10 cellular contexts compared by ENCODE assay signal in the genomic region with DNA sequence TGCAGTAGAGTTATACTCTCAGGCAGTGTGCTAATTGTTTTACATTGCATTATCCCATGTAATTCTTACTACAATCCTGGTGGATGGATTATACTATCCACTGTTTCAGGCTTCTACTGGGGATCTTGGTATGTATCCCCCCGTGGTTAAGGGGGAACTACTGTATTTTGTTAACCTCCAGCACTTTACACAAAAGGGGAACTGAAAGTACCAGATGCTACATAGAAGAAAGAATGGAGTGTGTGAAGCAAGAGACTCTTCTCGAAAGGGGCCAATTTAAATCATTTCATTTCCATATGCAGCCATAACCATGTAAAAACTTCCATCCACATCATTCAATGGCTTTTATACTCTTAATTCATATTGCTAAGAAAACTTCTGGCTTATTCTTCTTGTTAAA.
DNase-seq lines count a peak whose midpoint lies in the region; ATAC-seq and TF ChIP-seq lines count a peak whose summit lies in the region.
"Had no signal": no experiment of that assay in that cellular context is flagged by ENCODE, and none has a peak within 500 bp of the region (broad histone marks: within the 10 kb centered on the region; RNA-seq: fewer than 3 reads in every experiment).

No MANE protein-coding gene starts in this region.

- no peaks in the 10 kb centered on the region for H3K27me3 ChIP-seq in colonic mucosa
- H3K27me3 ChIP-seq: testis had no signal

- no peaks in the 10 kb centered on the region for H3K4me1 ChIP-seq in colonic mucosa
- H3K4me1 ChIP-seq: testis had no signal

- no peak overlapping the region for H3K4me3 ChIP-seq in GM12865 (ENCODE audit: low read depth, low read length)
- no peak overlapping the region for H3K4me3 ChIP-seq in foreskin fibroblast (ENCODE audit: low read depth in 1 of 2, low read length in 2 of 2)
- H3K4me3 ChIP-seq in colonic mucosa, result no peak overlapping the region
- H3K4me3 ChIP-seq: testis had no signal

- no peaks in the 10 kb centered on the region for H3K9me3 ChIP-seq in colonic mucosa
- H3K9me3 ChIP-seq: testis had no signal

- H3K27ac ChIP-seq in colonic mucosa, result no peak overlapping the region
- H3K27ac ChIP-seq: testis had no signal

- no peaks in the 10 kb centered on the region for H3K36me3 ChIP-seq in colonic mucosa

- intact Hi-C loops in colonic mucosa (cut with DNase I), result no loop called here

- peak; percentile 98 for ATAC-seq in GM21367 (IDR thresholded peaks at IDR 0.05; ENCODE audit: unreplicated experiment)
- ATAC-seq in HG03159 (IDR thresholded peaks at IDR 0.05; ENCODE audit: unreplicated experiment), result peak; percentile 96

- H3K9ac ChIP-seq in colonic mucosa (ENCODE audit: low read depth in 2 of 2, low read length in 2 of 2), result no peak overlapping the region

- peak; percentile 77 for DNase-seq in GM12865 (ENCODE audit: low read depth)
- peak; percentile 87 for DNase-seq in SKM-1 treated with dmso at 0.1 percent for 144 hours (lab: John Stamatoyannopoulos, UW; ENCODE audit: unreplicated experiment)
- DNase-seq in foreskin fibroblast, result no peak
- DNase-seq in colonic mucosa, result no peak
- no peak for DNase-seq in NCI-H524 (lab: John Stamatoyannopoulos, UW)
- DNase-seq in stimulated activated CD4-positive, alpha-beta T cell treated with anti-CD3 and anti-CD28 coated beads, Interleukin-1b, Interleukin-23, amount 100 ng/mL, for 48 hours, result no peak
- DNase-seq: T1000, testis had no signal

- no peak for TF ChIP-seq CTCF in GM12865 (IDR thresholded peaks at IDR 0.05; ENCODE audit: insufficient read depth, low read depth, low read length, missing control alignments)
- no peak for TF ChIP-seq CTCF in foreskin fibroblast (IDR thresholded peaks at IDR 0.05; ENCODE audit: low read depth, low read length)
- TF ChIP-seq CTCF in colonic mucosa (IDR thresholded peaks at IDR 0.05), result no peak

Comparison
In these comparisons a context has a peak if more than half of its experiments do, and no peak if none do; other contexts are left out.
1. DNase-seq: peak in GM12865 (single experiment) and SKM-1 treated with dmso at 0.1 percent for 144 hours (single experiment); none in foreskin fibroblast (0 of 2), colonic mucosa (single experiment), NCI-H524 (0 of 2) and stimulated activated CD4-positive, alpha-beta T cell treated with anti-CD3 and anti-CD28 coated beads, Interleukin-1b, Interleukin-23, amount 100 ng/mL, for 48 hours (single experiment).